18 cellular contexts compared by ENCODE assay signal in the genomic region with DNA sequence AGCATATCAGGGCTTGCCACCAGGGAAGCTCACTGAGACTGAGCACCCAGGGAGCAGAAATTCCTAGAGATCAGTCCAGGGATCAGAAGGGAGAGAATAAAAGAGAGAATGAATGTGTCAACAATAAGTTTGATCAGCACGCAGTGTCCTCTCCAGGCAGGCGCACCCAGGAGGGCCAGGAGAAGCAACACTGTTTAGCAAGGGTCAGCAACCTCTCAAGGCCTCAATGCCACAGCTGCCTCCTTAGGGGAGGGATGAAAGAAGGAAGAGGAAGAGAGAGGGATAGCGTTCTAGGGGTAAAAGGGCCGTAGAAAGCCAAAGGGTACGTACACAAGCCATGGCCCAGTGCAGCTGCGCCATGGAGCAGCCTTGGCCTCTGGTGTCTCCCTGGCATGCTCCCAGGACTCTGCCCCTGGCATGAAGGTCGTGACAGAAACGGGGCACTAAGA. TPM values are rescaled to one million over a fixed set of nuclear protein-coding genes. Genes with fewer than 3 reads are reported as not detected.
DNase-seq lines count a peak whose midpoint lies in the region; ATAC-seq, FAIRE-seq and TF ChIP-seq lines count a peak whose summit lies in the region.
"Had no signal": no experiment of that assay in that cellular context is flagged by ENCODE, and none has a peak within 500 bp of the region (broad histone marks: within the 10 kb centered on the region; RNA-seq: fewer than 3 reads in every experiment).

No MANE protein-coding gene starts in this region.

- H3K36me3 Mint-ChIP-seq in activated naive CD8-positive, alpha-beta T cell treated with anti-CD3 and anti-CD28 coated beads for 36 hours: peaks cover 25% of the 10 kb centered on the region
- peaks cover 0 to 23% (median 7%) of the 10 kb centered on the region in 5 donors for H3K36me3 Mint-ChIP-seq in naive thymus-derived CD4-positive, alpha-beta T cell
- H3K36me3 Mint-ChIP-seq: natural killer cell had no signal

- H3K9me3 ChIP-seq in naive thymus-derived CD4-positive, alpha-beta T cell (ENCODE audit: control insufficient read depth in 2 of 3, low read length in 3 of 3): no peaks in the 10 kb centered on the region
- H3K9me3 ChIP-seq: colonic mucosa, gastroesophageal sphincter had no signal

- TF ChIP-seq POLR2A in GM12891 (IDR thresholded peaks at IDR 0.05; ENCODE audit: low read depth, low read length): no peak

- H3K4me1 ChIP-seq in naive thymus-derived CD4-positive, alpha-beta T cell (ENCODE audit: control insufficient read depth in 2 of 2, insufficient read depth in 2 of 2, low read length in 2 of 2): peaks cover 20 to 23% of the 10 kb centered on the region in 2 donors

- H3K4me3 Mint-ChIP-seq in activated naive CD8-positive, alpha-beta T cell treated with anti-CD3 and anti-CD28 coated beads for 36 hours: no peak overlapping the region
- H3K4me3 Mint-ChIP-seq in naive thymus-derived CD4-positive, alpha-beta T cell: peak overlapping the region in 6 of 10 donors; percentile 30 to 98 (median 76)

- no peak overlapping the region for H3K4me3 ChIP-seq in naive thymus-derived CD4-positive, alpha-beta T cell (ENCODE audit: low read length)
- H3K4me3 ChIP-seq: colonic mucosa, gastroesophageal sphincter, HAP-1, SJSA1 had no signal

- no peak for FAIRE-seq in GM12891 (lab: Jason Lieb, UNC)
- FAIRE-seq: G401.6, HTR-8/SVneo had no signal

- peak overlapping the region; percentile 13 for H3K27ac Mint-ChIP-seq in activated naive CD8-positive, alpha-beta T cell treated with anti-CD3 and anti-CD28 coated beads for 36 hours
- peak overlapping the region in 4 of 9 donors; percentile 6 to 63 (median 32) for H3K27ac Mint-ChIP-seq in naive thymus-derived CD4-positive, alpha-beta T cell

- ATAC-seq in naive thymus-derived CD4-positive, alpha-beta T cell: no peak
- ATAC-seq: gastroesophageal sphincter, natural killer cell had no signal

- peaks cover 27% of the 10 kb centered on the region for H3K27me3 Mint-ChIP-seq in activated naive CD8-positive, alpha-beta T cell treated with anti-CD3 and anti-CD28 coated beads for 36 hours
- peaks cover 0 to 8% (median 6%) of the 10 kb centered on the region in 5 donors for H3K27me3 Mint-ChIP-seq in naive thymus-derived CD4-positive, alpha-beta T cell

- intact Hi-C loops in naive thymus-derived CD4-positive, alpha-beta T cell (cut with micrococcal nuclease): loop anchor here (5.0 to 10.0 kb wide), 10 partner anchors 34 to 864 kb away; a partner anchor contains a TSS

- H3K27me3 ChIP-seq in naive thymus-derived CD4-positive, alpha-beta T cell (ENCODE audit: control insufficient read depth in 2 of 2, insufficient read depth in 2 of 2, low read length in 2 of 2): no peaks in the 10 kb centered on the region
- H3K27me3 ChIP-seq: colonic mucosa, gastroesophageal sphincter, SJSA1 had no signal

- DNase-seq in Ammon's horn (ENCODE audit: low spot score): peak; percentile 25
- DNase-seq in ELF-1 (ENCODE audit: low read depth, low spot score): peak; percentile 30
- DNase-seq in activated naive CD8-positive, alpha-beta T cell treated with anti-CD3 and anti-CD28 coated beads for 36 hours: no peak
- peak in 1 of 9 donors; percentile 10 for DNase-seq in naive thymus-derived CD4-positive, alpha-beta T cell
- no peak for DNase-seq in kidney glomerular epithelial cell (lab: John Stamatoyannopoulos, UW)
- no peak for DNase-seq in ecto neural progenitor cell (ENCODE audit: low spot score)
- no peak for DNase-seq in NCI-H226
- DNase-seq in GM12891 (ENCODE audit: insufficient read length, low spot score): no peak
- DNase-seq: activated CD4-positive, alpha-beta T cell treated with anti-CD3 and anti-CD28 coated beads, Interleukin-2, amount 50 U/mL, for 4 hours; natural killer cell; NCI-H1694 treated with DMSO at 0.1 percent for 48 hours; NCI-H524 had no signal

- H3K27ac ChIP-seq in naive thymus-derived CD4-positive, alpha-beta T cell (ENCODE audit: low read depth, low read length): no peak overlapping the region
- H3K27ac ChIP-seq: colonic mucosa, SJSA1 had no signal

- POLR2A ChIA-PET in naive thymus-derived CD4-positive, alpha-beta T cell (lab: Charles Lee): interaction anchor here (1.0 kb wide), 1 partner anchor 114 kb away, joined by 3 read pairs; no protein-coding TSS in a partner anchor

- CTCF ChIA-PET in naive thymus-derived CD4-positive, alpha-beta T cell (lab: Charles Lee): interaction anchor here (1.1 kb wide), 1 partner anchor 74 kb away, joined by 3 read pairs; no protein-coding TSS in a partner anchor

- no peaks in the 10 kb centered on the region for H3K36me3 ChIP-seq in naive thymus-derived CD4-positive, alpha-beta T cell (ENCODE audit: control insufficient read depth in 2 of 3, insufficient read depth in 3 of 3, low read length in 3 of 3)
- H3K36me3 ChIP-seq: colonic mucosa, gastroesophageal sphincter, HAP-1 had no signal

- H3K9me3 Mint-ChIP-seq in activated naive CD8-positive, alpha-beta T cell treated with anti-CD3 and anti-CD28 coated beads for 36 hours: peaks cover 3% of the 10 kb centered on the region
- H3K9me3 Mint-ChIP-seq in naive thymus-derived CD4-positive, alpha-beta T cell: peaks cover 0 to 2% (median 0%) of the 10 kb centered on the region in 11 donors
- H3K9me3 Mint-ChIP-seq: natural killer cell had no signal

- H3K4me1 Mint-ChIP-seq in activated naive CD8-positive, alpha-beta T cell treated with anti-CD3 and anti-CD28 coated beads for 36 hours: peaks cover 32% of the 10 kb centered on the region
- H3K4me1 Mint-ChIP-seq in naive thymus-derived CD4-positive, alpha-beta T cell: peaks cover 27 to 32% (median 30%) of the 10 kb centered on the region in 7 donors

TF ChIP-seq in GM12891, 5 proteins besides CTCF, POLR2A, EP300 and RAD21:
- TF ChIP-seq POLR2AphosphoS5 (IDR thresholded peaks at IDR 0.05; ENCODE audit: low read depth, low read length) (no peak), POU2F2 (IDR thresholded peaks at IDR 0.05; ENCODE audit: low read depth, low read length) (no peak), PAX5 (IDR thresholded peaks at IDR 0.05; ENCODE audit: insufficient read depth, low read length, severe bottlenecking) (no peak), TAF1 (IDR thresholded peaks at IDR 0.05; ENCODE audit: low read depth, low read length) (no peak), SPI1 (IDR thresholded peaks at IDR 0.05; ENCODE audit: low read depth, low read length) (no peak)

RNA-seq across cellular contexts. Expression of a gene that starts 2.0 kb away (rescaled TPM):
- total RNA-seq in activated naive CD8-positive, alpha-beta T cell treated with anti-CD3 and anti-CD28 coated beads for 36 hours: 10 to 100 TPM; 16.3 to 16.4 TPM
- 10 to 100 TPM in 3 of 5 experiments, 1 to 10 TPM in 2; 9.2 to 20.4 (median 16.4) TPM for total RNA-seq in naive thymus-derived CD4-positive, alpha-beta T cell
- 1 to 10 TPM; 1.6 to 2.4 TPM for polyA plus RNA-seq in naive thymus-derived CD4-positive, alpha-beta T cell
- polyA plus RNA-seq in GM12891 (2012; ENCODE audit: low read depth, missing spikeins): 7.5 TPM

Comparison
In these comparisons a context has a peak if more than half of its experiments do, and no peak if none do; other contexts are left out.
1. DNase-seq: peak in Ammon's horn (single experiment) and ELF-1 (single experiment); none in activated naive CD8-positive, alpha-beta T cell treated with anti-CD3 and anti-CD28 coated beads for 36 hours (single experiment), kidney glomerular epithelial cell (single experiment), ecto neural progenitor cell (single experiment), NCI-H226 (single experiment) and GM12891 (single experiment).